Comparison of ENCODE assay signal across 10 cellular contexts in genomic region chr20:52410182-52410647, GRCh38.
DNase-seq lines count a peak whose midpoint lies in the region; ATAC-seq and TF ChIP-seq lines count a peak whose summit lies in the region.
"Had no signal": no experiment of that assay in that cellular context is flagged by ENCODE, and none has a peak within 500 bp of the region (broad histone marks: within the 10 kb centered on the region; RNA-seq: fewer than 3 reads in every experiment).

No MANE protein-coding gene starts in this region.

- H3K4me1 ChIP-seq in BLaER1 treated with 17β-estradiol and CSF1 and Interleukin-3, amounts not matched to agents 10 nM and 100 nM, result peaks cover 0 to 55% (median 32%) of the 10 kb centered on the region in 10 experiments; a peak in 15 of 20 replicates
- H3K4me1 ChIP-seq in breast epithelium, result no peaks in the 10 kb centered on the region

- no peaks in the 10 kb centered on the region for H3K27me3 ChIP-seq in BLaER1 treated with 17β-estradiol and CSF1 and Interleukin-3, amounts not matched to agents 10 nM and 100 nM
- no peaks in the 10 kb centered on the region for H3K27me3 ChIP-seq in neural cell (ENCODE audit: insufficient read depth, low read depth, low read length)
- no peaks in the 10 kb centered on the region for H3K27me3 ChIP-seq in breast epithelium
- H3K27me3 ChIP-seq: right lobe of liver had no signal

- H3K9me3 ChIP-seq in BLaER1 treated with 17β-estradiol and CSF1 and Interleukin-3, amounts not matched to agents 10 nM and 100 nM (replicated peaks in 1 of 11), result peaks cover 0 to 34% (median 15%) of the 10 kb centered on the region in 11 experiments; a peak in 15 of 22 replicates
- no peaks in the 10 kb centered on the region for H3K9me3 ChIP-seq in neural cell (ENCODE audit: low read length)
- H3K9me3 ChIP-seq in breast epithelium, result peaks cover 0 to 4% of the 10 kb centered on the region in 2 donors
- H3K9me3 ChIP-seq: right lobe of liver had no signal

- no peaks in the 10 kb centered on the region for H3K79me2 ChIP-seq in neural cell (replicated peaks; ENCODE audit: insufficient read depth, low read length)

- peak overlapping the region in 3 of 11 experiments; percentile 24 to 50 (median 47); a peak in 6 of 22 replicates for H3K9ac ChIP-seq in BLaER1 treated with 17β-estradiol and CSF1 and Interleukin-3, amounts not matched to agents 10 nM and 100 nM
- peak overlapping the region; percentile 18 for H3K9ac ChIP-seq in neural cell (ENCODE audit: low read length)

- peaks cover 86% of the 10 kb centered on the region for H3K4me1 Mint-ChIP-seq in activated naive CD4-positive, alpha-beta T cell treated with anti-CD3 and anti-CD28 coated beads, Interleukin-2, amount 50 U/mL, for 24 hours

- TF ChIP-seq POLR2A in breast epithelium (IDR thresholded peaks at IDR 0.05), result no peak

- H3K4me3 ChIP-seq in BLaER1 treated with 17β-estradiol and CSF1 and Interleukin-3, amounts not matched to agents 10 nM and 100 nM, result no peak overlapping the region
- peak overlapping the region; percentile 29 for H3K4me3 ChIP-seq in neural cell (ENCODE audit: low read length)
- no peak overlapping the region for H3K4me3 ChIP-seq in breast epithelium
- H3K4me3 ChIP-seq: right lobe of liver had no signal

- ATAC-seq in GM18858 (IDR thresholded peaks at IDR 0.05; ENCODE audit: unreplicated experiment) (no peak), HG02763 (IDR thresholded peaks at IDR 0.05; ENCODE audit: unreplicated experiment) (no peak)

- TF ChIP-seq CTCF in neural cell (IDR thresholded peaks at IDR 0.05; ENCODE audit: poor library complexity, severe bottlenecking) (no peak), breast epithelium (IDR thresholded peaks at IDR 0.05) (no peak)

- peak overlapping the region in 8 of 11 experiments; percentile 19 to 70 (median 60); a peak in 14 of 22 replicates for H3K4me2 ChIP-seq in BLaER1 treated with 17β-estradiol and CSF1 and Interleukin-3, amounts not matched to agents 10 nM and 100 nM
- peak overlapping the region; percentile 45 for H3K4me2 ChIP-seq in neural cell (ENCODE audit: low read length)

- H3K27ac Mint-ChIP-seq in activated naive CD4-positive, alpha-beta T cell treated with anti-CD3 and anti-CD28 coated beads, Interleukin-2, amount 50 U/mL, for 24 hours, result peak overlapping the region; percentile 86

- peak; percentile 97 for TF ChIP-seq EP300 in neural cell (conservative IDR thresholded peaks at IDR 0.05; ENCODE audit: poor library complexity, severe bottlenecking)

- peak; percentile 48 for DNase-seq in T follicular helper cell (ENCODE audit: low read depth)
- DNase-seq in posterior cingulate gyrus, result no peak
- DNase-seq in breast epithelium (ENCODE audit: low spot score in 2 of 2), result no peak
- DNase-seq: DND-41, right lobe of liver had no signal

- no peaks in the 10 kb centered on the region for H3K27me3 Mint-ChIP-seq in activated naive CD4-positive, alpha-beta T cell treated with anti-CD3 and anti-CD28 coated beads, Interleukin-2, amount 50 U/mL, for 24 hours

- peak; percentile 47 for TF ChIP-seq RAD21 in neural cell (conservative IDR thresholded peaks at IDR 0.05)

- peaks cover 8% of the 10 kb centered on the region for H3K36me3 Mint-ChIP-seq in activated naive CD4-positive, alpha-beta T cell treated with anti-CD3 and anti-CD28 coated beads, Interleukin-2, amount 50 U/mL, for 24 hours

- H3K9me2 ChIP-seq in neural cell (ENCODE audit: insufficient read depth, low read length), result no peaks in the 10 kb centered on the region

- H3K4me3 Mint-ChIP-seq in activated naive CD4-positive, alpha-beta T cell treated with anti-CD3 and anti-CD28 coated beads, Interleukin-2, amount 50 U/mL, for 24 hours, result peak overlapping the region; percentile 61

- H3F3A ChIP-seq in neural cell (ENCODE audit: insufficient read depth, low read length, poor library complexity, severe bottlenecking), result no peaks in the 10 kb centered on the region

- H4K20me1 ChIP-seq in BLaER1 treated with 17β-estradiol and CSF1 and Interleukin-3, amounts not matched to agents 10 nM and 100 nM, result no peaks in the 10 kb centered on the region
- no peaks in the 10 kb centered on the region for H4K20me1 ChIP-seq in neural cell (ENCODE audit: insufficient read depth)

- H3K36me3 ChIP-seq in BLaER1 treated with 17β-estradiol and CSF1 and Interleukin-3, amounts not matched to agents 10 nM and 100 nM, result peaks cover 0 to 3% (median 0%) of the 10 kb centered on the region in 11 experiments; a peak in 1 of 22 replicates
- H3K36me3 ChIP-seq in neural cell (ENCODE audit: insufficient read depth, low read length) (no peaks in the 10 kb centered on the region), breast epithelium (no peaks in the 10 kb centered on the region)
- H3K36me3 ChIP-seq: right lobe of liver had no signal

- H2AFZ ChIP-seq in neural cell (ENCODE audit: low read depth, low read length), result no peak overlapping the region

- peaks cover 7% of the 10 kb centered on the region for H3K9me3 Mint-ChIP-seq in activated naive CD4-positive, alpha-beta T cell treated with anti-CD3 and anti-CD28 coated beads, Interleukin-2, amount 50 U/mL, for 24 hours

- H3K27ac ChIP-seq in BLaER1 treated with 17β-estradiol and CSF1 and Interleukin-3, amounts not matched to agents 10 nM and 100 nM, result peak overlapping the region in 8 of 11 experiments; percentile 16 to 80 (median 60); a peak in 12 of 22 replicates
- peak overlapping the region; percentile 55 for H3K27ac ChIP-seq in neural cell (ENCODE audit: low read length)
- H3K27ac ChIP-seq in breast epithelium, result peak overlapping the region in 1 of 2 donors; percentile 61
- H3K27ac ChIP-seq: right lobe of liver had no signal

- intact Hi-C loops in posterior cingulate gyrus (cut with DNase I) (no loop called here), breast epithelium (cut with DNase I; ENCODE audit: low total_unique reads) (no loop called here)

TF ChIP-seq in neural cell, 6 proteins besides CTCF, POLR2A, EP300 and RAD21:
- peak; percentile 64 for TF ChIP-seq REST (IDR thresholded peaks at IDR 0.05; ENCODE audit: borderline replicate concordance)
- peak; percentile 93 for TF ChIP-seq POLR2AphosphoS5 (IDR thresholded peaks at IDR 0.05)
- TF ChIP-seq TAF1 (IDR thresholded peaks at IDR 0.05; ENCODE audit: low read depth), result peak; percentile 40
- TF ChIP-seq EZH2 (IDR thresholded peaks at IDR 0.05; ENCODE audit: borderline replicate concordance, insufficient read depth, low read length, poor library complexity, severe bottlenecking), result no peak
- no peak for TF ChIP-seq MXI1 (conservative IDR thresholded peaks at IDR 0.05; ENCODE audit: poor library complexity, severe bottlenecking)
- peak; percentile 28 for TF ChIP-seq SMC3 (conservative IDR thresholded peaks at IDR 0.05; ENCODE audit: poor library complexity)
